ENCODE assay signal across 22 cellular contexts in genomic region chr10:97762816-97763215, GRCh38. TPM values are rescaled to one million over a fixed set of nuclear protein-coding genes. Genes with fewer than 3 reads are reported as not detected.
DNase-seq lines count a peak whose midpoint lies in the region; ATAC-seq and TF ChIP-seq lines count a peak whose summit lies in the region.
"Had no signal": no experiment of that assay in that cellular context is flagged by ENCODE, and none has a peak within 500 bp of the region (broad histone marks: within the 10 kb centered on the region; RNA-seq: fewer than 3 reads in every experiment).

No MANE protein-coding gene starts in this region.

- POLR2A ChIA-PET in activated CD4-positive, alpha-beta T cell treated with anti-CD3 and anti-CD28 coated beads, Interleukin-2, amount 10 ng/mL, durations not matched to agents 7 days and 5 days (lab: Charles Lee) = no interaction called here

- no peak overlapping the region for H3K4ac ChIP-seq in neuronal stem cell (ENCODE audit: low read length)

- no peak overlapping the region for H3K4me3 Mint-ChIP-seq in activated CD4-positive, alpha-beta T cell treated with anti-CD3 and anti-CD28 coated beads, Interleukin-2, amount 10 ng/mL, durations not matched to agents 7 days and 5 days
- H3K4me3 Mint-ChIP-seq: activated T-helper 1 cell treated with anti-CD3 and anti-CD28 coated beads, Interleukin-12 subunit alpha, Interleukin-12 subunit beta, Interleukin-2, Interleukin-4 antibody, amounts not matched to agents 30 ng/mL and 10 ng/mL and 1 ng/mL, durations not matched to agents 14 hours and 24 hours and 36 hours; nephron; T-helper 17 cell had no signal

- no peak overlapping the region for H2AK5ac ChIP-seq in neuronal stem cell (ENCODE audit: low read depth, low read length)

- no peaks in the 10 kb centered on the region for H3K9me3 Mint-ChIP-seq in activated CD4-positive, alpha-beta T cell treated with anti-CD3 and anti-CD28 coated beads, Interleukin-2, amount 10 ng/mL, durations not matched to agents 7 days and 5 days
- H3K9me3 Mint-ChIP-seq: activated T-helper 1 cell treated with anti-CD3 and anti-CD28 coated beads, Interleukin-12 subunit alpha, Interleukin-12 subunit beta, Interleukin-2, Interleukin-4 antibody, amounts not matched to agents 30 ng/mL and 10 ng/mL and 1 ng/mL, durations not matched to agents 14 hours and 24 hours and 36 hours; nephron had no signal

- H3K79me1 ChIP-seq in neuronal stem cell (ENCODE audit: low read depth, low read length) = no peaks in the 10 kb centered on the region

- H2BK12ac ChIP-seq in neuronal stem cell (ENCODE audit: low read length) = no peak overlapping the region

- H3K14ac ChIP-seq in neuronal stem cell (ENCODE audit: low read length) = peak overlapping the region; percentile 39

- no peaks in the 10 kb centered on the region for H3K27me3 Mint-ChIP-seq in activated CD4-positive, alpha-beta T cell treated with anti-CD3 and anti-CD28 coated beads, Interleukin-2, amount 10 ng/mL, durations not matched to agents 7 days and 5 days

- no peak overlapping the region for H3K27ac ChIP-seq in BLaER1 treated with 17β-estradiol and CSF1 and Interleukin-3, amounts not matched to agents 10 nM and 100 nM
- no peak overlapping the region for H3K27ac ChIP-seq in neuronal stem cell (replicated peaks; ENCODE audit: low read length)
- H3K27ac ChIP-seq: foreskin keratinocyte, thoracic aorta had no signal

- peak overlapping the region in 7 of 11 experiments; percentile 52 to 83 (median 75); a peak in 12 of 22 replicates for H3K4me2 ChIP-seq in BLaER1 treated with 17β-estradiol and CSF1 and Interleukin-3, amounts not matched to agents 10 nM and 100 nM
- no peak overlapping the region for H3K4me2 ChIP-seq in neuronal stem cell (ENCODE audit: insufficient read depth, low read length, poor library complexity, severe bottlenecking)

- peaks cover 0 to 84% (median 32%) of the 10 kb centered on the region in 11 experiments; a peak in 17 of 22 replicates for H4K20me1 ChIP-seq in BLaER1 treated with 17β-estradiol and CSF1 and Interleukin-3, amounts not matched to agents 10 nM and 100 nM

- no peak overlapping the region for H4K8ac ChIP-seq in neuronal stem cell (ENCODE audit: low read depth, low read length)

- H2BK5ac ChIP-seq in neuronal stem cell (ENCODE audit: low read length) = no peak overlapping the region

- no peak overlapping the region for H3K27ac Mint-ChIP-seq in activated CD4-positive, alpha-beta T cell treated with anti-CD3 and anti-CD28 coated beads, Interleukin-2, amount 10 ng/mL, durations not matched to agents 7 days and 5 days
- H3K27ac Mint-ChIP-seq: activated T-helper 1 cell treated with anti-CD3 and anti-CD28 coated beads, Interleukin-12 subunit alpha, Interleukin-12 subunit beta, Interleukin-2, Interleukin-4 antibody, amounts not matched to agents 30 ng/mL and 10 ng/mL and 1 ng/mL, durations not matched to agents 14 hours and 24 hours and 36 hours; nephron; T-helper 17 cell had no signal

- H2BK15ac ChIP-seq in neuronal stem cell (ENCODE audit: low read length) = no peak overlapping the region

- CTCF ChIA-PET in activated CD4-positive, alpha-beta T cell treated with anti-CD3 and anti-CD28 coated beads, Interleukin-2, amount 10 ng/mL, durations not matched to agents 7 days and 5 days (lab: Charles Lee) = interaction anchor here (0.6 to 1.7 kb wide), 3 partner anchors 13 to 1210 kb away, joined by 3 to 5 read pairs (median 3); no protein-coding TSS in a partner anchor

- no peak overlapping the region for H4K91ac ChIP-seq in neuronal stem cell (ENCODE audit: low read depth, low read length, poor library complexity)

- no peak for TF ChIP-seq CTCF in omental fat pad (IDR thresholded peaks at IDR 0.05)

- H2AFZ ChIP-seq in neuronal stem cell (ENCODE audit: low read length) = no peak overlapping the region

- peaks cover 1% of the 10 kb centered on the region for H3K4me1 Mint-ChIP-seq in activated CD4-positive, alpha-beta T cell treated with anti-CD3 and anti-CD28 coated beads, Interleukin-2, amount 10 ng/mL, durations not matched to agents 7 days and 5 days

- WGBS in neuronal stem cell (ENCODE audit: extremely low coverage in 2 of 2, insufficient read length in 2 of 2, insufficient replicate concordance in 1 of 2), 2 donors = no CpG with 5 or more reads among the region's 5 CpGs

- H3K36me3 Mint-ChIP-seq in activated CD4-positive, alpha-beta T cell treated with anti-CD3 and anti-CD28 coated beads, Interleukin-2, amount 10 ng/mL, durations not matched to agents 7 days and 5 days (ENCODE audit: low read depth) = peaks cover 12% of the 10 kb centered on the region

- peaks cover 44 to 60% (median 51%) of the 10 kb centered on the region in 11 experiments for H3K36me3 ChIP-seq in BLaER1 treated with 17β-estradiol and CSF1 and Interleukin-3, amounts not matched to agents 10 nM and 100 nM
- H3K36me3 ChIP-seq in neuronal stem cell (replicated peaks in 1 of 2; ENCODE audit: control insufficient read depth in 2 of 2, insufficient read depth in 2 of 2, low read length in 2 of 2) = peaks cover 6 to 31% of the 10 kb centered on the region in 2 donors
- H3K36me3 ChIP-seq: thoracic aorta had no signal

- peak; percentile 86 for DNase-seq in astrocyte of the hippocampus (ENCODE audit: low read depth, low spot score)
- DNase-seq in left cardiac atrium = peak; percentile 45
- peak; percentile 42 for DNase-seq in neuronal stem cell (ENCODE audit: low spot score)
- no peak for DNase-seq in activated CD4-positive, alpha-beta T cell treated with anti-CD3 and anti-CD28 coated beads, Interleukin-2, amount 10 ng/mL, durations not matched to agents 7 days and 5 days
- DNase-seq in omental fat pad (ENCODE audit: low spot score) = no peak
- no peak for DNase-seq in T-helper 1 cell
- DNase-seq: activated CD4-positive, alpha-beta T cell treated with anti-CD3 and anti-CD28 coated beads, Interleukin-2, amount 50 U/mL, for 1 hour; amygdala; DMS 273 treated with DMSO at 0.1 percent for 48 hours; effector CD8-positive, alpha-beta T cell; foreskin keratinocyte; NCI-H1930; NCI-H82; RPMI8226; stimulated activated CD4-positive, alpha-beta T cell treated with anti-CD3 and anti-CD28 coated beads, Interleukin-15, amount 100 ng/mL, for 24 hours; T-helper 17 cell had no signal

- ATAC-seq in left cardiac atrium = peak; percentile 17 to 58
- no peak for ATAC-seq in omental fat pad (ENCODE audit: low FRiP score)
- no peak for ATAC-seq in GM18511 (IDR thresholded peaks at IDR 0.05; ENCODE audit: unreplicated experiment)
- ATAC-seq: foreskin keratinocyte, T-helper 17 cell had no signal

- H3K9me3 ChIP-seq in BLaER1 treated with 17β-estradiol and CSF1 and Interleukin-3, amounts not matched to agents 10 nM and 100 nM (replicated peaks in 1 of 11) = no peaks in the 10 kb centered on the region
- H3K9me3 ChIP-seq in neuronal stem cell (replicated peaks in 1 of 2; ENCODE audit: control insufficient read depth in 2 of 2, insufficient read depth in 1 of 2, low read depth in 1 of 2, low read length in 2 of 2) = no peaks in the 10 kb centered on the region
- H3K9me3 ChIP-seq: thoracic aorta had no signal

- H3K9ac ChIP-seq in BLaER1 treated with 17β-estradiol and CSF1 and Interleukin-3, amounts not matched to agents 10 nM and 100 nM = no peak overlapping the region; a peak in 1 of 22 replicates
- H3K9ac ChIP-seq in neuronal stem cell (ENCODE audit: low read depth, low read length, poor library complexity) = no peak overlapping the region

- H3K18ac ChIP-seq in neuronal stem cell (ENCODE audit: low read length) = peak overlapping the region; percentile 32

- H3K4me3 ChIP-seq in BLaER1 treated with 17β-estradiol and CSF1 and Interleukin-3, amounts not matched to agents 10 nM and 100 nM = no peak overlapping the region
- H3K4me3 ChIP-seq in neuronal stem cell (ENCODE audit: low read length in 2 of 2) = no peak overlapping the region
- H3K4me3 ChIP-seq: thoracic aorta had no signal

- H3K23ac ChIP-seq in neuronal stem cell (ENCODE audit: low read depth, low read length, poor library complexity) = no peak overlapping the region

- H3K4me1 ChIP-seq in BLaER1 treated with 17β-estradiol and CSF1 and Interleukin-3, amounts not matched to agents 10 nM and 100 nM = peaks cover 0 to 41% (median 28%) of the 10 kb centered on the region in 10 experiments; a peak in 16 of 20 replicates
- H3K4me1 ChIP-seq in neuronal stem cell (ENCODE audit: control insufficient read depth in 2 of 2, insufficient read depth in 1 of 2, low read depth in 1 of 2, low read length in 2 of 2) = peaks cover 0 to 14% of the 10 kb centered on the region in 2 donors
- H3K4me1 ChIP-seq: foreskin keratinocyte had no signal

- intact Hi-C loops in left cardiac atrium (cut with DNase I) = no loop called here

- no peaks in the 10 kb centered on the region; a peak in 1 of 22 replicates for H3K27me3 ChIP-seq in BLaER1 treated with 17β-estradiol and CSF1 and Interleukin-3, amounts not matched to agents 10 nM and 100 nM
- H3K27me3 ChIP-seq in neuronal stem cell (ENCODE audit: control insufficient read depth in 3 of 3, insufficient read depth in 3 of 3, low read depth in 1 of 3, low read length in 3 of 3) = no peaks in the 10 kb centered on the region
- H3K27me3 ChIP-seq: foreskin keratinocyte had no signal

- peak overlapping the region; percentile 7 for H2BK120ac ChIP-seq in neuronal stem cell (ENCODE audit: low read depth, low read length)

RNA-seq across cellular contexts. Expression of gene SFRP5, which starts 9.0 kb away (rescaled TPM):
- 10 to 100 TPM; 38.9 to 83.6 TPM for total RNA-seq in left cardiac atrium
- 0.06 TPM for polyA plus RNA-seq in neuronal stem cell (2013, experiment 1 of 2)
- 0.07 TPM for polyA plus RNA-seq in neuronal stem cell (2013, experiment 2 of 2)
- not detected for total RNA-seq in activated CD4-positive, alpha-beta T cell treated with anti-CD3 and anti-CD28 coated beads, Interleukin-2, amount 10 ng/mL, durations not matched to agents 7 days and 5 days
- total RNA-seq in omental fat pad = 1 to 10 TPM in 1 of 4 donors, under 1 TPM in 2, not detected in 1; 0.56 to 4.1 (median 0.60) TPM
- total RNA-seq: activated T-helper 1 cell treated with anti-CD3 and anti-CD28 coated beads, Interleukin-12 subunit alpha, Interleukin-12 subunit beta, Interleukin-2, Interleukin-4 antibody, amounts not matched to agents 30 ng/mL and 10 ng/mL and 1 ng/mL, durations not matched to agents 14 hours and 24 hours and 36 hours; foreskin keratinocyte; T-helper 17 cell had no signal
- polyA plus RNA-seq: AG04450 had no signal

RNA-seq across cellular contexts. Expression of gene ZFYVE27, which starts 25.9 kb away (rescaled TPM):
- total RNA-seq in left cardiac atrium (10 to 100 TPM; 15.7 to 19.5 TPM), omental fat pad (10 to 100 TPM; 17.9 to 27.1 (median 20.7) TPM)
- polyA plus RNA-seq in neuronal stem cell (2013, experiment 1 of 2) = 10.4 TPM
- 10.0 TPM for polyA plus RNA-seq in neuronal stem cell (2013, experiment 2 of 2)
- total RNA-seq in activated CD4-positive, alpha-beta T cell treated with anti-CD3 and anti-CD28 coated beads, Interleukin-2, amount 10 ng/mL, durations not matched to agents 7 days and 5 days = 10 to 100 TPM; 23.9 to 31.9 TPM

RNA-seq across cellular contexts. Expression of gene MARVELD1, which starts 49.3 kb away (rescaled TPM):
- total RNA-seq in left cardiac atrium = 10 to 100 TPM; 16.3 to 17.4 TPM
- polyA plus RNA-seq in neuronal stem cell (2013, experiment 1 of 2) = 34.2 TPM
- 32.5 TPM for polyA plus RNA-seq in neuronal stem cell (2013, experiment 2 of 2)
- 1 to 10 TPM; 1.3 to 1.8 TPM for total RNA-seq in activated CD4-positive, alpha-beta T cell treated with anti-CD3 and anti-CD28 coated beads, Interleukin-2, amount 10 ng/mL, durations not matched to agents 7 days and 5 days
- 10 to 100 TPM; 16.7 to 23.0 (median 21.3) TPM for total RNA-seq in omental fat pad

Comparison
In these comparisons a context has a peak if more than half of its experiments do, and no peak if none do; other contexts are left out.
1. DNase-seq: peak in astrocyte of the hippocampus (single experiment), left cardiac atrium (single experiment) and neuronal stem cell (single experiment); none in activated CD4-positive, alpha-beta T cell treated with anti-CD3 and anti-CD28 coated beads, Interleukin-2, amount 10 ng/mL, durations not matched to agents 7 days and 5 days (single experiment), omental fat pad (single experiment) and T-helper 1 cell (0 of 5).
2. ATAC-seq: peak in left cardiac atrium (2 of 2); none in omental fat pad (single experiment) and GM18511 (single experiment).
3. RNA of gene SFRP5, which starts 9.0 kb away (total RNA-seq): 38.9 to 83.6 TPM in left cardiac atrium; 0.56 to 4.1 TPM in omental fat pad and not detected in activated CD4-positive, alpha-beta T cell treated with anti-CD3 and anti-CD28 coated beads, Interleukin-2, amount 10 ng/mL, durations not matched to agents 7 days and 5 days; every median in the first group is over 4 times any median in the second.
4. RNA of gene MARVELD1, which starts 49.3 kb away (total RNA-seq): 16.7 to 23.0 TPM in omental fat pad and 16.3 to 17.4 TPM in left cardiac atrium; 1.3 to 1.8 TPM in activated CD4-positive, alpha-beta T cell treated with anti-CD3 and anti-CD28 coated beads, Interleukin-2, amount 10 ng/mL, durations not matched to agents 7 days and 5 days; every median in the first group is over 4 times any median in the second.